In genomic region chr7:155746188-155746587, GRCh38 we compare ENCODE assay signal across 1 cellular context.
TF ChIP-seq lines count a peak whose summit lies in the region.

No MANE protein-coding gene starts in this region.

TF ChIP-seq in GM12878, 131 proteins besides CTCF, POLR2A, EP300 and RAD21 (continued from another document):
- TF ChIP-seq SIX5 (IDR thresholded peaks at IDR 0.05; ENCODE audit: low read depth, low read length, severe bottlenecking) (no peak), EED (IDR thresholded peaks at IDR 0.05; ENCODE audit: low read depth) (peak; percentile 76), MEF2A (IDR thresholded peaks at IDR 0.05; ENCODE audit: insufficient read depth, low read depth, low read length) (peak; percentile 57), KDM1A (IDR thresholded peaks at IDR 0.05; ENCODE audit: borderline replicate concordance) (no peak), RB1 (IDR thresholded peaks at IDR 0.05; ENCODE audit: borderline replicate concordance) (no peak), IRF4 (IDR thresholded peaks at IDR 0.05; ENCODE audit: low read depth, low read length) (peak; percentile 67; the same call in 1 of the 2 replicates), POLR2AphosphoS5 (IDR thresholded peaks at IDR 0.05; ENCODE audit: low read length) (no peak), MLLT1 (IDR thresholded peaks at IDR 0.05) (no peak), FOXM1 (IDR thresholded peaks at IDR 0.05; ENCODE audit: low read depth, low read length) (peak; percentile 77; the same call in 1 of the 2 replicates), HDAC6 (IDR thresholded peaks at IDR 0.05; ENCODE audit: unreplicated experiment) (no peak), STAT1 (conservative IDR thresholded peaks at IDR 0.05) (no peak), ZNF384 (IDR thresholded peaks at IDR 0.05; ENCODE audit: borderline replicate concordance, low read depth, low read length) (0 out of 2 replicates have a peak, but pooled peaks have one; percentile 20), BHLHE40 (IDR thresholded peaks at IDR 0.05; ENCODE audit: borderline replicate concordance in 1 of 2, low read depth in 2 of 2, low read length in 1 of 2) (no peak), ELK1 (IDR thresholded peaks at IDR 0.05; ENCODE audit: low read depth, low read length) (0 out of 2 replicates have a peak, but pooled peaks have one; percentile 37), USF2 (IDR thresholded peaks at IDR 0.05; ENCODE audit: borderline replicate concordance, low read depth, low read length) (no peak), ZBTB4 (CRISPR knock-in tag; IDR thresholded peaks at IDR 0.05) (no peak), MYC (IDR thresholded peaks at IDR 0.05; ENCODE audit: insufficient read depth, insufficient read length, insufficient replicate concordance, low read length, severe bottlenecking) (no peak), ETV6 (conservative IDR thresholded peaks at IDR 0.05 in 1 of 2, IDR thresholded peaks at IDR 0.05 in 1 of 2; ENCODE audit: borderline replicate concordance in 1 of 2, low read depth in 1 of 2) (no peak), JUNB (IDR thresholded peaks at IDR 0.05) (peak; percentile 86), CREB1 (IDR thresholded peaks at IDR 0.05; ENCODE audit: low read depth) (peak; percentile 41; the same call in 1 of the 2 replicates), BCL3 (IDR thresholded peaks at IDR 0.05; ENCODE audit: borderline replicate concordance, insufficient read depth, low read depth, low read length, poor library complexity, severe bottlenecking) (no peak), MAX (IDR thresholded peaks at IDR 0.05; ENCODE audit: low read depth, low read length) (no peak), SUZ12 (IDR thresholded peaks at IDR 0.05; ENCODE audit: unreplicated experiment) (no peak), PAX5 (IDR thresholded peaks at IDR 0.05; ENCODE audit: borderline replicate concordance, low read depth, low read length) (no peak), SRF (IDR thresholded peaks at IDR 0.05; ENCODE audit: low read depth in 2 of 2, low read length in 2 of 2) (peak; percentile 74 to 94), TAF1 (IDR thresholded peaks at IDR 0.05; ENCODE audit: borderline replicate concordance, low read depth, low read length) (no peak), NFIC (IDR thresholded peaks at IDR 0.05; ENCODE audit: low read depth, low read length) (peak; percentile 77; the same call in 1 of the 2 replicates), ZNF24 (IDR thresholded peaks at IDR 0.05) (no peak), CBFB (IDR thresholded peaks at IDR 0.05; ENCODE audit: low read depth) (no peak), ZBTB33 (IDR thresholded peaks at IDR 0.05) (no peak), RUNX3 (IDR thresholded peaks at IDR 0.05; ENCODE audit: low read length) (peak; percentile 61; the same call in 1 of the 2 replicates), LARP7 (IDR thresholded peaks at IDR 0.05) (no peak), TCF3 (IDR thresholded peaks at IDR 0.05; ENCODE audit: borderline replicate concordance, insufficient read depth, low read depth, low read length) (peak; percentile 90), RBBP5 (conservative IDR thresholded peaks at IDR 0.05) (no peak), TCF12 (IDR thresholded peaks at IDR 0.05; ENCODE audit: low read depth, low read length) (peak; percentile 85)
